5 cellular contexts compared by ENCODE assay signal in the genomic region with DNA sequence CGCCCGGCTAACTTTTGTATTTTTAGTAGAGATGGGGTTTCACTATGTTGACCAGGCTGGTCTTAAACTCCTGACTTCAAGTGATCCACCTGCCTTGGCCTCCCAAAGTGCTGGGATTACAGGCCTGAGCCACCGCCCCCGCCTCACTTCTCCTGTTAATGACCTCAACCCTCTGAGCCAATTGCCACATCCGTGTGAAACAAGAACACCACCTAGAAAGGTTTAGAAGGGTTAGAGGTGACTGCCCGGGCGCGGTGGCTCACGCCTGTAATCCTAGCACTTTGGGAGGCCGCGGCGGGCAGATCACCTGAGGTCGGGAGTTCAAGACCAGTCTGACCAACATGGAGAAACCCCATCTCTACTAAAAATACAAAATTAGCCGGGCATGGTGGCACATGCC. TPM values are rescaled to one million over a fixed set of nuclear protein-coding genes. Genes with fewer than 3 reads are reported as not detected.
DNase-seq lines count a peak whose midpoint lies in the region; ATAC-seq and TF ChIP-seq lines count a peak whose summit lies in the region.
"Not testable (repeated sequence)": the region's sequence is repeated elsewhere in the genome, so short reads cannot be mapped to it uniquely, and the experiment has no call there.

No MANE protein-coding gene starts in this region.

- not testable (repeated sequence) for H3K4me3 ChIP-seq in tibial nerve

- not testable (repeated sequence) for H3K9me3 ChIP-seq in tibial nerve

- peaks cover 0 to 55% (median 9%) of the 10 kb centered on the region in 4 donors for H3K4me1 ChIP-seq in tibial nerve

- not testable (repeated sequence) for H3K27ac Mint-ChIP-seq in activated naive CD8-positive, alpha-beta T cell treated with anti-CD3 and anti-CD28 coated beads, Interleukin-2, amount 10 ng/mL, durations not matched to agents 7 days and 5 days

- peaks cover 11% of the 10 kb centered on the region for H3K4me1 Mint-ChIP-seq in activated naive CD8-positive, alpha-beta T cell treated with anti-CD3 and anti-CD28 coated beads, Interleukin-2, amount 10 ng/mL, durations not matched to agents 7 days and 5 days

- WGBS in tibial nerve, 2 donors: 94 to 95% methylated on average over 14 of the region's 14 CpGs

- H3K4me3 Mint-ChIP-seq in activated naive CD8-positive, alpha-beta T cell treated with anti-CD3 and anti-CD28 coated beads, Interleukin-2, amount 10 ng/mL, durations not matched to agents 7 days and 5 days: not testable (repeated sequence)

- H3K36me3 ChIP-seq in tibial nerve: not testable (repeated sequence)

- H3K36me3 Mint-ChIP-seq in activated naive CD8-positive, alpha-beta T cell treated with anti-CD3 and anti-CD28 coated beads, Interleukin-2, amount 10 ng/mL, durations not matched to agents 7 days and 5 days: not testable (repeated sequence)

- H3K9me3 Mint-ChIP-seq in activated naive CD8-positive, alpha-beta T cell treated with anti-CD3 and anti-CD28 coated beads, Interleukin-2, amount 10 ng/mL, durations not matched to agents 7 days and 5 days: not testable (repeated sequence)

- POLR2A ChIA-PET in activated naive CD8-positive, alpha-beta T cell treated with anti-CD3 and anti-CD28 coated beads, Interleukin-2, amount 10 ng/mL, durations not matched to agents 7 days and 5 days (lab: Charles Lee): interaction anchor here (0.7 kb wide), 1 partner anchor 217 kb away, joined by 4 read pairs; no protein-coding TSS in a partner anchor

- TF ChIP-seq CTCF in tibial nerve (IDR thresholded peaks at IDR 0.05): not testable (repeated sequence)

- H3K27ac ChIP-seq in tibial nerve: peak overlapping the region in 3 of 4 donors; percentile 13 to 87 (median 80)

- DNase-seq in activated T-cell treated with anti-CD3 and anti-CD28 coated beads, Interleukin-2, amount 50 U/mL, for 1 hour: peak; percentile 1
- DNase-seq in activated naive CD8-positive, alpha-beta T cell treated with anti-CD3 and anti-CD28 coated beads, Interleukin-2, amount 10 ng/mL, durations not matched to agents 7 days and 5 days: peak; percentile 17
- DNase-seq in cardiac septum (ENCODE audit: low spot score) (peak; percentile 26), posterior vena cava (ENCODE audit: low spot score) (peak; percentile 51)
- DNase-seq in tibial nerve (ENCODE audit: low spot score in 2 of 2): not testable (repeated sequence)

- not testable (repeated sequence) for H3K27me3 ChIP-seq in tibial nerve

- TF ChIP-seq EP300 in tibial nerve (IDR thresholded peaks at IDR 0.05): not testable (repeated sequence)

- intact Hi-C loops in cardiac septum (cut with DNase I): not testable (repeated sequence)
- intact Hi-C loops in posterior vena cava (cut with DNase I): loop anchor here in 1 of 2 donors (5.0 kb wide), 1 partner anchor 595 kb away; no protein-coding TSS in a partner anchor

- not testable (repeated sequence) for TF ChIP-seq POLR2A in tibial nerve (IDR thresholded peaks at IDR 0.05)

- ATAC-seq in activated naive CD8-positive, alpha-beta T cell treated with anti-CD3 and anti-CD28 coated beads, Interleukin-2, amount 10 ng/mL, durations not matched to agents 7 days and 5 days (ENCODE audit: low read depth): not testable (repeated sequence)

- peaks cover 12% of the 10 kb centered on the region for H3K27me3 Mint-ChIP-seq in activated naive CD8-positive, alpha-beta T cell treated with anti-CD3 and anti-CD28 coated beads, Interleukin-2, amount 10 ng/mL, durations not matched to agents 7 days and 5 days

RNA-seq across cellular contexts. Expression of gene TOMM20, which starts 36.2 kb away (rescaled TPM):
- total RNA-seq in activated naive CD8-positive, alpha-beta T cell treated with anti-CD3 and anti-CD28 coated beads, Interleukin-2, amount 10 ng/mL, durations not matched to agents 7 days and 5 days: 10 to 100 TPM; 81.2 to 95.5 TPM
- total RNA-seq in cardiac septum: 81.9 TPM
- total RNA-seq in posterior vena cava: 10 to 100 TPM; 75.4 to 86.2 TPM
- total RNA-seq in tibial nerve: 100 to 1,000 TPM in 1 of 4 donors, 10 to 100 TPM in 3; 57.6 to 105 (median 83.1) TPM
